16 cellular contexts compared by ENCODE assay signal in genomic region chr3:81395739-81396138, GRCh38.
DNase-seq lines count a peak whose midpoint lies in the region; ATAC-seq and TF ChIP-seq lines count a peak whose summit lies in the region.
"Had no signal": no experiment of that assay in that cellular context is flagged by ENCODE, and none has a peak within 500 bp of the region (broad histone marks: within the 10 kb centered on the region; RNA-seq: fewer than 3 reads in every experiment).

No MANE protein-coding gene starts in this region.

- no peaks in the 10 kb centered on the region for H3K27me3 Mint-ChIP-seq in nephron progenitor cell (ENCODE audit: low read depth, poor library complexity)
- H3K27me3 Mint-ChIP-seq: activated naive CD4-positive, alpha-beta T cell treated with anti-CD3 and anti-CD28 coated beads, Interleukin-2, amount 50 U/mL, for 24 hours; CD4-positive, CD25-positive, alpha-beta regulatory T cell had no signal

- H3K4me1 ChIP-seq in breast epithelium = no peaks in the 10 kb centered on the region
- H3K4me1 ChIP-seq: lower lobe of right lung, stomach had no signal

- no peaks in the 10 kb centered on the region for H3K9me3 Mint-ChIP-seq in nephron progenitor cell
- H3K9me3 Mint-ChIP-seq in stimulated activated effector memory CD8-positive, alpha-beta T cell treated with anti-CD3 and anti-CD28 coated beads, Interleukin-12 subunit alpha, Interleukin-12 subunit beta, amount 100 ng/mL, for 72 hours = peaks cover 7% of the 10 kb centered on the region
- H3K9me3 Mint-ChIP-seq: activated naive CD4-positive, alpha-beta T cell treated with anti-CD3 and anti-CD28 coated beads, Interleukin-2, amount 50 U/mL, for 24 hours; neural crest cell had no signal

- peaks cover 10% of the 10 kb centered on the region for H3K4me1 Mint-ChIP-seq in nephron progenitor cell
- H3K4me1 Mint-ChIP-seq in stimulated activated effector memory CD8-positive, alpha-beta T cell treated with anti-CD3 and anti-CD28 coated beads, Interleukin-12 subunit alpha, Interleukin-12 subunit beta, amount 100 ng/mL, for 72 hours = no peaks in the 10 kb centered on the region
- H3K4me1 Mint-ChIP-seq: activated naive CD4-positive, alpha-beta T cell treated with anti-CD3 and anti-CD28 coated beads, Interleukin-2, amount 50 U/mL, for 24 hours; CD4-positive, CD25-positive, alpha-beta regulatory T cell; neural crest cell had no signal

- no peaks in the 10 kb centered on the region for H3K9me3 ChIP-seq in breast epithelium
- H3K9me3 ChIP-seq: lower lobe of right lung, stomach had no signal

- H3K27ac Mint-ChIP-seq in nephron progenitor cell = no peak overlapping the region
- H3K27ac Mint-ChIP-seq in stimulated activated effector memory CD8-positive, alpha-beta T cell treated with anti-CD3 and anti-CD28 coated beads, Interleukin-12 subunit alpha, Interleukin-12 subunit beta, amount 100 ng/mL, for 72 hours = no peak overlapping the region
- H3K27ac Mint-ChIP-seq: activated naive CD4-positive, alpha-beta T cell treated with anti-CD3 and anti-CD28 coated beads, Interleukin-2, amount 50 U/mL, for 24 hours; CD4-positive, CD25-positive, alpha-beta regulatory T cell had no signal

- no peaks in the 10 kb centered on the region for H3K36me3 Mint-ChIP-seq in nephron progenitor cell (ENCODE audit: low read depth)
- no peaks in the 10 kb centered on the region for H3K36me3 Mint-ChIP-seq in stimulated activated effector memory CD8-positive, alpha-beta T cell treated with anti-CD3 and anti-CD28 coated beads, Interleukin-12 subunit alpha, Interleukin-12 subunit beta, amount 100 ng/mL, for 72 hours
- H3K36me3 Mint-ChIP-seq: activated naive CD4-positive, alpha-beta T cell treated with anti-CD3 and anti-CD28 coated beads, Interleukin-2, amount 50 U/mL, for 24 hours; CD4-positive, CD25-positive, alpha-beta regulatory T cell had no signal

- no peak for TF ChIP-seq POLR2A in breast epithelium (IDR thresholded peaks at IDR 0.05)

- intact Hi-C loops in breast epithelium (cut with DNase I; ENCODE audit: low total_unique reads) = no loop called here

- peak; percentile 71 for ATAC-seq in GM18867 (IDR thresholded peaks at IDR 0.05; ENCODE audit: unreplicated experiment)
- no peak for ATAC-seq in HG02588 (IDR thresholded peaks at IDR 0.05; ENCODE audit: unreplicated experiment)
- ATAC-seq in stimulated activated effector memory CD8-positive, alpha-beta T cell treated with anti-CD3 and anti-CD28 coated beads, Interleukin-12 subunit alpha, Interleukin-12 subunit beta, amount 100 ng/mL, for 72 hours = no peak
- ATAC-seq: lower lobe of right lung had no signal

- no peak overlapping the region for H3K4me3 Mint-ChIP-seq in nephron progenitor cell
- no peak overlapping the region for H3K4me3 Mint-ChIP-seq in stimulated activated effector memory CD8-positive, alpha-beta T cell treated with anti-CD3 and anti-CD28 coated beads, Interleukin-12 subunit alpha, Interleukin-12 subunit beta, amount 100 ng/mL, for 72 hours
- H3K4me3 Mint-ChIP-seq: activated naive CD4-positive, alpha-beta T cell treated with anti-CD3 and anti-CD28 coated beads, Interleukin-2, amount 50 U/mL, for 24 hours; CD4-positive, CD25-positive, alpha-beta regulatory T cell; neural crest cell had no signal

- no peak overlapping the region for H3K4me3 ChIP-seq in breast epithelium
- H3K4me3 ChIP-seq: lower lobe of right lung, stomach had no signal

- no peaks in the 10 kb centered on the region for H3K27me3 ChIP-seq in breast epithelium
- H3K27me3 ChIP-seq: stomach had no signal

- DNase-seq in NCI-H524 (lab: John Stamatoyannopoulos, UW) = peak; percentile 32 to 67
- DNase-seq in cerebellar cortex (ENCODE audit: low spot score) = peak; percentile 93
- peak; percentile 34 for DNase-seq in nephron progenitor cell
- no peak for DNase-seq in breast epithelium (ENCODE audit: low spot score in 2 of 2)
- DNase-seq in stimulated activated effector memory CD8-positive, alpha-beta T cell treated with anti-CD3 and anti-CD28 coated beads, Interleukin-12 subunit alpha, Interleukin-12 subunit beta, amount 100 ng/mL, for 72 hours (ENCODE audit: low spot score in 2 of 2) = no peak
- DNase-seq in T1000 (lab: John Stamatoyannopoulos, UW) = no peak
- DNase-seq: CD4-positive, CD25-positive, alpha-beta regulatory T cell; lower lobe of right lung; MV-4-11; NCI-H510A; stomach had no signal

- H3K27ac ChIP-seq in breast epithelium = no peak overlapping the region
- H3K27ac ChIP-seq: lower lobe of right lung, stomach, VCaP had no signal

- peak; percentile 41 for TF ChIP-seq CTCF in nephron progenitor cell (IDR thresholded peaks at IDR 0.05)
- no peak for TF ChIP-seq CTCF in breast epithelium (IDR thresholded peaks at IDR 0.05)

- H3K36me3 ChIP-seq in breast epithelium = no peaks in the 10 kb centered on the region
- H3K36me3 ChIP-seq: lower lobe of right lung, stomach had no signal

Comparison
In these comparisons a context has a peak if more than half of its experiments do, and no peak if none do; other contexts are left out.
1. DNase-seq: peak in NCI-H524 (2 of 2), cerebellar cortex (single experiment) and nephron progenitor cell (single experiment); none in breast epithelium (0 of 2), stimulated activated effector memory CD8-positive, alpha-beta T cell treated with anti-CD3 and anti-CD28 coated beads, Interleukin-12 subunit alpha, Interleukin-12 subunit beta, amount 100 ng/mL, for 72 hours (0 of 2) and T1000 (single experiment).